Comparison of ENCODE assay signal across 16 cellular contexts in genomic region chr14:90456551-90456950, GRCh38. TPM values are rescaled to one million over a fixed set of nuclear protein-coding genes. Genes with fewer than 3 reads are reported as not detected.
A peak's percentile ranks its signal among the peaks of the same experiment; 100 is the strongest.
DNase-seq lines count a peak whose midpoint lies in the region; ATAC-seq and TF ChIP-seq lines count a peak whose summit lies in the region.
"Had no signal": no experiment of that assay in that cellular context is flagged by ENCODE, and none has a peak within 500 bp of the region (broad histone marks: within the 10 kb centered on the region; RNA-seq: fewer than 3 reads in every experiment).

No MANE protein-coding gene starts in this region.

- H3K9me3 Mint-ChIP-seq in activated T-cell treated with anti-CD3 and anti-CD28 coated beads, Interleukin-2, amount 50 U/mL, for 24 hours, result no peaks in the 10 kb centered on the region
- no peaks in the 10 kb centered on the region for H3K9me3 Mint-ChIP-seq in immature natural killer cell

- intact Hi-C loops in Right ventricle myocardium inferior (cut with DNase I), result no loop called here

- H2AFZ ChIP-seq in SK-N-SH (ENCODE audit: low read depth) (no peak overlapping the region), neural cell (ENCODE audit: low read depth, low read length) (peak overlapping the region; percentile 21)

- TF ChIP-seq EP300 in SK-N-SH (IDR thresholded peaks at IDR 0.05; ENCODE audit: borderline replicate concordance in 1 of 2, low read depth in 1 of 2, low read length in 1 of 2) (no peak), neural cell (conservative IDR thresholded peaks at IDR 0.05; ENCODE audit: poor library complexity, severe bottlenecking) (no peak)

- ATAC-seq in SK-N-SH treated with all-trans-retinoic acid at 6 μM for 48 hours (no peak), Right ventricle myocardium inferior (no peak)

- H3K4me1 ChIP-seq in SK-N-SH (ENCODE audit: control insufficient read depth in 1 of 2, insufficient read depth in 2 of 2, low read depth in 1 of 2, low read length in 1 of 2), result peaks cover 0 to 53% of the 10 kb centered on the region in 2 experiments; a peak in 2 of 4 replicates

- POLR2A ChIA-PET in SK-N-SH (lab: Yijun Ruan, JAX), result interaction anchor here (0.6 to 3.1 kb wide), 7 partner anchors 30 to 240 kb away, joined by 3 to 12 read pairs (median 4); no protein-coding TSS in a partner anchor

- no peaks in the 10 kb centered on the region for H3K36me3 ChIP-seq in SK-N-SH (replicated peaks in 1 of 2; ENCODE audit: control insufficient read depth in 1 of 2, insufficient read depth in 2 of 2, low read length in 1 of 2)
- no peaks in the 10 kb centered on the region for H3K36me3 ChIP-seq in neural cell (ENCODE audit: insufficient read depth, low read length)

- H3K36me3 Mint-ChIP-seq in activated T-cell treated with anti-CD3 and anti-CD28 coated beads, Interleukin-2, amount 50 U/mL, for 24 hours (ENCODE audit: low read depth), result no peaks in the 10 kb centered on the region
- H3K36me3 Mint-ChIP-seq in immature natural killer cell, result no peaks in the 10 kb centered on the region

- H3K27me3 ChIP-seq in SK-N-SH (ENCODE audit: insufficient read depth) (no peaks in the 10 kb centered on the region), neural cell (ENCODE audit: insufficient read depth, low read depth, low read length) (no peaks in the 10 kb centered on the region)

- TF ChIP-seq CTCF in SK-N-SH (IDR thresholded peaks at IDR 0.05), result no peak
- no peak for TF ChIP-seq CTCF in neural cell (IDR thresholded peaks at IDR 0.05; ENCODE audit: poor library complexity, severe bottlenecking)

- H3K9me2 ChIP-seq in SK-N-SH, result no peaks in the 10 kb centered on the region
- no peaks in the 10 kb centered on the region for H3K9me2 ChIP-seq in neural cell (ENCODE audit: insufficient read depth, low read length)

- H3K27ac ChIP-seq in SK-N-SH (ENCODE audit: low read depth in 2 of 2, low read length in 1 of 2), result peak overlapping the region in 1 of 2 experiments; percentile 72; a peak in 2 of 4 replicates
- peak overlapping the region; percentile 56 for H3K27ac ChIP-seq in caudate nucleus (ENCODE audit: low read depth, low read length)
- H3K27ac ChIP-seq in neural cell (ENCODE audit: low read length), result peak overlapping the region; percentile 28
- H3K27ac ChIP-seq: RWPE1 had no signal

- H3K9ac ChIP-seq in SK-N-SH, result no peak overlapping the region
- H3K9ac ChIP-seq in neural cell (ENCODE audit: low read length), result peak overlapping the region; percentile 36

- H3K27me3 Mint-ChIP-seq in activated T-cell treated with anti-CD3 and anti-CD28 coated beads, Interleukin-2, amount 50 U/mL, for 24 hours, result no peaks in the 10 kb centered on the region
- peaks cover 0 to 3% (median 1%) of the 10 kb centered on the region in 3 donors for H3K27me3 Mint-ChIP-seq in immature natural killer cell (ENCODE audit: low read depth in 3 of 3)

- TF ChIP-seq RAD21 in SK-N-SH (IDR thresholded peaks at IDR 0.05; ENCODE audit: low read length), result no peak
- no peak for TF ChIP-seq RAD21 in neural cell (conservative IDR thresholded peaks at IDR 0.05)

- H3K9me3 ChIP-seq in SK-N-SH (no peaks in the 10 kb centered on the region), neural cell (ENCODE audit: low read length) (no peaks in the 10 kb centered on the region)

- H3K79me2 ChIP-seq in SK-N-SH (ENCODE audit: insufficient read depth) (no peaks in the 10 kb centered on the region), neural cell (replicated peaks; ENCODE audit: insufficient read depth, low read length) (no peaks in the 10 kb centered on the region)

- H3F3A ChIP-seq in SK-N-SH (replicated peaks; ENCODE audit: insufficient read depth), result no peaks in the 10 kb centered on the region
- no peaks in the 10 kb centered on the region for H3F3A ChIP-seq in neural cell (ENCODE audit: insufficient read depth, low read length, poor library complexity, severe bottlenecking)

- CTCF ChIA-PET in SK-N-SH (lab: Yijun Ruan, JAX), result interaction anchor here (0.9 to 4.9 kb wide), 6 partner anchors 35 to 302 kb away, joined by 3 to 25 read pairs (median 4); no protein-coding TSS in a partner anchor

- WGBS in SK-N-SH (ENCODE audit: low lambda C conversion rate), result 54% methylated on average over 6 of the region's 6 CpGs

- H3K4me3 Mint-ChIP-seq in activated T-cell treated with anti-CD3 and anti-CD28 coated beads, Interleukin-2, amount 50 U/mL, for 24 hours, result no peak overlapping the region
- H3K4me3 Mint-ChIP-seq in immature natural killer cell, result no peak overlapping the region

- DNase-seq in SK-N-SH (no peak), caudate nucleus (lab: John Stamatoyannopoulos, UW) (peak in 19 of 61 donors; percentile 6 to 58 (median 26)), Right ventricle myocardium inferior (ENCODE audit: missing footprints) (no peak), immature natural killer cell (no peak)
- no peak for DNase-seq in activated effector memory CD4-positive, alpha-beta T cell treated with anti-CD3 and anti-CD28 coated beads, Interleukin-2, amount 50 U/mL, for 16 hours
- no peak for DNase-seq in activated T-cell treated with anti-CD3 and anti-CD28 coated beads, Interleukin-2, amount 50 U/mL, for 24 hours
- DNase-seq: DMS79 treated with DMSO at 0.1 percent for 48 hours, GDM1, HCEC 1CT, Karpas-422, NCI-H1436 treated with DMSO at 0.1 percent for 48 hours, NCI-H2081, NCI-H446 treated with DMSO at 0.1 percent for 48 hours had no signal

- H3K4me3 ChIP-seq in SK-N-SH (ENCODE audit: low read depth in 2 of 2, low read length in 1 of 2) (no peak overlapping the region), neural cell (ENCODE audit: low read length) (no peak overlapping the region)

- peaks cover 4% of the 10 kb centered on the region for H3K4me1 Mint-ChIP-seq in activated T-cell treated with anti-CD3 and anti-CD28 coated beads, Interleukin-2, amount 50 U/mL, for 24 hours (ENCODE audit: low read depth)
- no peaks in the 10 kb centered on the region for H3K4me1 Mint-ChIP-seq in immature natural killer cell

- H3K4me2 ChIP-seq in SK-N-SH (no peak overlapping the region), neural cell (ENCODE audit: low read length) (no peak overlapping the region)

- H4K20me1 ChIP-seq in SK-N-SH (ENCODE audit: insufficient read depth), result no peaks in the 10 kb centered on the region
- H4K20me1 ChIP-seq in neural cell (ENCODE audit: insufficient read depth), result no peaks in the 10 kb centered on the region

- H3K27ac Mint-ChIP-seq in activated T-cell treated with anti-CD3 and anti-CD28 coated beads, Interleukin-2, amount 50 U/mL, for 24 hours, result no peak overlapping the region
- H3K27ac Mint-ChIP-seq in immature natural killer cell, result no peak overlapping the region

TF ChIP-seq in SK-N-SH, 30 proteins besides CTCF, POLR2A, EP300 and RAD21:
- TF ChIP-seq MXI1 (IDR thresholded peaks at IDR 0.05; ENCODE audit: low read depth, low read length) (no peak), GATA2 (CRISPR knock-in tag; IDR thresholded peaks at IDR 0.05) (peak; percentile 40; the same call in 1 of the 2 replicates), PBX3 (IDR thresholded peaks at IDR 0.05) (no peak)

TF ChIP-seq in SK-N-SH treated with all-trans-retinoic acid at 6 μM for 48 hours, 23 proteins besides CTCF, POLR2A, EP300 and RAD21 (continues in another document):
- no peak for TF ChIP-seq CSRNP3 (CRISPR knock-in tag; IDR thresholded peaks at IDR 0.05)
- TF ChIP-seq ISL1 (CRISPR knock-in tag; IDR thresholded peaks at IDR 0.05), result no peak

TF ChIP-seq in neural cell, 6 proteins besides CTCF, POLR2A, EP300 and RAD21:
- no peak for TF ChIP-seq POLR2AphosphoS5 (IDR thresholded peaks at IDR 0.05)
- no peak for TF ChIP-seq EZH2 (IDR thresholded peaks at IDR 0.05; ENCODE audit: borderline replicate concordance, insufficient read depth, low read length, poor library complexity, severe bottlenecking)
- TF ChIP-seq TAF1 (IDR thresholded peaks at IDR 0.05; ENCODE audit: low read depth), result no peak
- no peak for TF ChIP-seq MXI1 (conservative IDR thresholded peaks at IDR 0.05; ENCODE audit: poor library complexity, severe bottlenecking)

RNA-seq across cellular contexts. Expression of gene CALM1, which starts 59.7 kb away (rescaled TPM):
- polyA plus RNA-seq in SK-N-SH (2012; rRNA removed), result 221 and 299 TPM in 2 replicates
- polyA plus RNA-seq in SK-N-SH (2012; cell fraction: cytosol; rRNA removed), result 260 and 283 TPM in 2 replicates
- 165 and 178 TPM in 2 replicates for polyA plus RNA-seq in SK-N-SH (2012; cell fraction: nucleus; rRNA removed)
- polyA plus RNA-seq in neural cell, result 282 and 373 TPM in 2 replicates
- 275 and 313 TPM in 2 replicates for polyA minus RNA-seq in neural cell
- 638 TPM for total RNA-seq in Right ventricle myocardium inferior
- polyA plus RNA-seq in immature natural killer cell, result 1,000 to 10,000 TPM; 3,313 to 3,849 (median 3,365) TPM
